ENCODE assay signal across 2 cellular contexts in the genomic region with DNA sequence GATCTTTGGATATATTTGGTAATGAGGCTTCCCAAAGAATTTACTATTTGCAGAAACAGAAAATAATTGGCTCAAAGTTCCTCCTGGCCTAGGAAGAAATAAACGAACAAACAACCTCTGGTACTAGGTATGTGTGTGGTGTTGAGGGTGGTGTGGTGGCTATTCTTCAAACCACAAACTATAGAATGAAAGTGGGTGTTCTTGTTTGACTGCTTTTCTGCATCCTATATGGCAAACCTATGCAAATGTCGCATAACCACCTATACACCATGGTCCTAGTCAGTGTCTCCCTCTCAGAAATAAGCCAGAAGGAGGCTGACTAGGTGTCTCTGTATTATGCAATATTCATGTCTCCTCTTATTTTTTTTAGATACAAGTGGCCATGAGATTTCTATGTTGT.
TF ChIP-seq lines count a peak whose summit lies in the region.

No MANE protein-coding gene starts in this region.

TF ChIP-seq in GM12891, 5 proteins besides CTCF, POLR2A, EP300 and RAD21 (continued from another document):
- peak; percentile 64; the same call in 1 of the 2 replicates for TF ChIP-seq POU2F2 (IDR thresholded peaks at IDR 0.05; ENCODE audit: low read depth, low read length)

TF ChIP-seq in IMR-90, 13 proteins besides CTCF, POLR2A, EP300 and RAD21 (continued from another document):
- TF ChIP-seq SMC3 (IDR thresholded peaks at IDR 0.05; ENCODE audit: low read depth, low read length) (no peak), CHD1 (IDR thresholded peaks at IDR 0.05; ENCODE audit: low read depth, low read length) (no peak), RCOR1 (IDR thresholded peaks at IDR 0.05; ENCODE audit: insufficient replicate concordance, low read length) (no peak), NFE2L2 (IDR thresholded peaks at IDR 0.05; ENCODE audit: low read depth, low read length) (no peak), FOS (IDR thresholded peaks at IDR 0.05; ENCODE audit: low read depth, low read length) (no peak), MXI1 (IDR thresholded peaks at IDR 0.05; ENCODE audit: borderline replicate concordance, low read depth, low read length) (no peak), RFX5 (IDR thresholded peaks at IDR 0.05; ENCODE audit: low read depth, low read length) (no peak), CEBPB (IDR thresholded peaks at IDR 0.05; ENCODE audit: low read depth, low read length) (no peak), MAFK (IDR thresholded peaks at IDR 0.05; ENCODE audit: low read depth, low read length) (no peak), ELK1 (IDR thresholded peaks at IDR 0.05; ENCODE audit: borderline replicate concordance, low read depth, low read length) (no peak)
